Comparison of ENCODE assay signal across 28 cellular contexts in genomic region chr1:7493711-7494110, GRCh38.
DNase-seq lines count a peak whose midpoint lies in the region; TF ChIP-seq lines count a peak whose summit lies in the region.
"Had no signal": no experiment of that assay in that cellular context is flagged by ENCODE, and none has a peak within 500 bp of the region (broad histone marks: within the 10 kb centered on the region; RNA-seq: fewer than 3 reads in every experiment).

No MANE protein-coding gene starts in this region.

- H3K4me3 Mint-ChIP-seq in nephron: no peak overlapping the region
- H3K4me3 Mint-ChIP-seq: activated naive CD8-positive, alpha-beta T cell treated with anti-CD3 and anti-CD28 coated beads for 36 hours; H9; stimulated activated naive CD8-positive, alpha-beta T cell treated with anti-CD3 and anti-CD28 coated beads, Interleukin-15, amount 100 ng/mL, for 72 hours had no signal

- no peak overlapping the region for H3K23ac ChIP-seq in trophoblast cell (ENCODE audit: low read length)

- no peaks in the 10 kb centered on the region for H3K4me1 ChIP-seq in trophoblast cell (ENCODE audit: control insufficient read depth in 1 of 2, insufficient read depth in 2 of 2, low read length in 2 of 2)

- no peak overlapping the region for H2AK5ac ChIP-seq in trophoblast cell (ENCODE audit: low read length)

- H2BK5ac ChIP-seq in trophoblast cell (ENCODE audit: low read depth, low read length, poor library complexity): no peak overlapping the region

- no peak overlapping the region for H4K8ac ChIP-seq in trophoblast cell (ENCODE audit: low read depth, low read length)

- H3K27me3 ChIP-seq in trophoblast cell (ENCODE audit: insufficient read depth, low read length): no peaks in the 10 kb centered on the region
- H3K27me3 ChIP-seq: gastrocnemius medialis, hepatocyte had no signal

- H3K18ac ChIP-seq in trophoblast cell (ENCODE audit: low read length): no peak overlapping the region

- no peaks in the 10 kb centered on the region for H3K79me2 ChIP-seq in trophoblast cell (ENCODE audit: control insufficient read depth, insufficient read depth, low read length, poor library complexity)
- H3K79me2 ChIP-seq: hepatocyte had no signal

- H3K27ac ChIP-seq in trophoblast cell (ENCODE audit: low read depth, low read length): no peak overlapping the region
- H3K27ac ChIP-seq: gastrocnemius medialis, hepatocyte, KMS-11, psoas muscle, WERI-Rb-1 had no signal

- no peak overlapping the region for H3K4ac ChIP-seq in trophoblast cell (ENCODE audit: low read depth, low read length)

- H3K4me1 Mint-ChIP-seq in nephron: peaks cover 44% of the 10 kb centered on the region
- H3K4me1 Mint-ChIP-seq: activated naive CD8-positive, alpha-beta T cell treated with anti-CD3 and anti-CD28 coated beads for 36 hours; stimulated activated naive CD8-positive, alpha-beta T cell treated with anti-CD3 and anti-CD28 coated beads, Interleukin-15, amount 100 ng/mL, for 72 hours had no signal

- no peak overlapping the region for H3K9ac ChIP-seq in trophoblast cell (ENCODE audit: low read length)
- H3K9ac ChIP-seq: KMS-11 had no signal

- H4K91ac ChIP-seq in trophoblast cell (ENCODE audit: low read depth, low read length): no peak overlapping the region

- H3K9me3 ChIP-seq in trophoblast cell (ENCODE audit: insufficient read depth, low read depth, low read length): peaks cover 15% of the 10 kb centered on the region
- H3K9me3 ChIP-seq: gastrocnemius medialis, psoas muscle had no signal

- no peaks in the 10 kb centered on the region for H3K36me3 ChIP-seq in trophoblast cell (ENCODE audit: control insufficient read depth in 1 of 2, insufficient read depth in 2 of 2, low read length in 2 of 2)
- H3K36me3 ChIP-seq: gastrocnemius medialis, WERI-Rb-1 had no signal

- H3K36me3 Mint-ChIP-seq in nephron (ENCODE audit: low read depth): no peaks in the 10 kb centered on the region
- H3K36me3 Mint-ChIP-seq: activated naive CD8-positive, alpha-beta T cell treated with anti-CD3 and anti-CD28 coated beads for 36 hours; naive thymus-derived CD4-positive, alpha-beta T cell had no signal

- no peak overlapping the region for H3K4me2 ChIP-seq in trophoblast cell (ENCODE audit: low read length)
- H3K4me2 ChIP-seq: hepatocyte, KMS-11 had no signal

- TF ChIP-seq CTCF in GM12865 (IDR thresholded peaks at IDR 0.05; ENCODE audit: insufficient read depth, low read depth, low read length, missing control alignments): no peak
- no peak for TF ChIP-seq CTCF in nephron (IDR thresholded peaks at IDR 0.05; ENCODE audit: unreplicated experiment in 3 of 3)

- peak overlapping the region in 2 of 3 experiments; percentile 65 to 66 for H3K27ac Mint-ChIP-seq in nephron
- H3K27ac Mint-ChIP-seq: activated naive CD8-positive, alpha-beta T cell treated with anti-CD3 and anti-CD28 coated beads for 36 hours; stimulated activated naive CD8-positive, alpha-beta T cell treated with anti-CD3 and anti-CD28 coated beads, Interleukin-15, amount 100 ng/mL, for 72 hours had no signal

- no peak overlapping the region for H2BK120ac ChIP-seq in trophoblast cell (ENCODE audit: insufficient read depth, low read length, poor library complexity)

- no peak overlapping the region for H3K4me3 ChIP-seq in GM12865 (ENCODE audit: low read depth, low read length)
- H3K4me3 ChIP-seq in trophoblast cell (ENCODE audit: low read depth, low read length): no peak overlapping the region
- H3K4me3 ChIP-seq: gastrocnemius medialis, hepatocyte, lung, psoas muscle had no signal

- WGBS in trophoblast cell (ENCODE audit: extremely low coverage, insufficient coverage, insufficient read length): no CpG with 5 or more reads among the region's 13 CpGs

- H3K9me3 Mint-ChIP-seq in nephron: peaks cover 4% of the 10 kb centered on the region

- peak; percentile 24 to 59 for DNase-seq in NCI-H526 (lab: John Stamatoyannopoulos, UW)
- DNase-seq in NCI-H526 treated with DMSO at 0.1 percent for 48 hours (lab: John Stamatoyannopoulos, UW): no peak
- peak; percentile 21 for DNase-seq in GM12865 (ENCODE audit: low read depth)
- peak; percentile 70 for DNase-seq in NCI-H69 (lab: John Stamatoyannopoulos, UW)
- DNase-seq in islet precursor cell: no peak
- DNase-seq in trophoblast cell: no peak
- no peak for DNase-seq in LoVo (ENCODE audit: low spot score)
- DNase-seq: activated CD4-positive, alpha-beta T cell treated with anti-CD3 and anti-CD28 coated beads for 48 hours; activated CD8-positive, alpha-beta memory T cell treated with anti-CD3 and anti-CD28 coated beads for 24 hours; activated effector memory CD4-positive, alpha-beta T cell treated with Interleukin-2 at 50 U/mL for 16 hours; activated naive CD8-positive, alpha-beta T cell treated with anti-CD3 and anti-CD28 coated beads for 36 hours; anterior cingulate cortex; gastrocnemius medialis; H9; naive thymus-derived CD4-positive, alpha-beta T cell; NCI-H1694 treated with DMSO at 0.1 percent for 48 hours; NCI-H446 treated with DMSO at 0.1 percent for 48 hours; occipital lobe; psoas muscle; Right ventricle myocardium superior; stimulated activated CD4-positive, alpha-beta T cell treated with anti-CD3 and anti-CD28 coated beads, Interleukin-2, amount 100 ng/mL, for 48 hours; stimulated activated naive CD8-positive, alpha-beta T cell treated with anti-CD3 and anti-CD28 coated beads, Interleukin-15, amount 100 ng/mL, for 72 hours; T1000; WERI-Rb-1 had no signal

- no peak overlapping the region for H3K14ac ChIP-seq in trophoblast cell (ENCODE audit: low read length)

- H3K79me1 ChIP-seq in trophoblast cell (ENCODE audit: low read length): no peaks in the 10 kb centered on the region

- no peak overlapping the region for H2AFZ ChIP-seq in trophoblast cell (ENCODE audit: insufficient read depth, low read length, poor library complexity)
- H2AFZ ChIP-seq: hepatocyte had no signal

- H3K27me3 Mint-ChIP-seq in nephron (ENCODE audit: low read depth): peaks cover 12% of the 10 kb centered on the region
- H3K27me3 Mint-ChIP-seq: activated naive CD8-positive, alpha-beta T cell treated with anti-CD3 and anti-CD28 coated beads for 36 hours; stimulated activated naive CD8-positive, alpha-beta T cell treated with anti-CD3 and anti-CD28 coated beads, Interleukin-15, amount 100 ng/mL, for 72 hours had no signal

- no peak overlapping the region for H4K12ac ChIP-seq in trophoblast cell (ENCODE audit: low read depth, low read length)

- no peak overlapping the region for H2BK12ac ChIP-seq in trophoblast cell (ENCODE audit: low read length)

Comparison
In these comparisons a context has a peak if more than half of its experiments do, and no peak if none do; other contexts are left out.
1. DNase-seq: peak in NCI-H526 (2 of 2), GM12865 (single experiment) and NCI-H69 (single experiment); none in NCI-H526 treated with DMSO at 0.1 percent for 48 hours (single experiment), islet precursor cell (single experiment), trophoblast cell (0 of 2) and LoVo (single experiment).